ENCODE assay signal across 10 cellular contexts in the genomic region with DNA sequence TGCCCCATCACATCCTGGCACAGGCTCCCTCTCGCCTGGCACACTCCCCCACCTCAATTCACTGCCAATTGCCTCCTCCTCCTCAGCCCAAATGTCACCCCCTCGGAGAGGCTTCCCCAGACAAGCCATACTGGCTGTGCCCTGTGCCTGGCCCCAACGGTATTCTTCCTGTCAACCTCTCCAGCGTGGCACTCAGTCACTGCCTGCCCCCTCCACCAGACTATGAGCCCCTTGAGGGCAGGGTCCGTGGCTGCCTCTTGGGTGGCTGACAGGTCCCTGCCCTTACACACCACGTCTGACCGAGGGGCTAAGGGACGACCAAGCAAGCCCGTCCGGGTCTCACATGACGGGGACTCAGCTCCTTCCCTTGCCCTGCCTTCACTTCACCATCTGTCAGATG.
A peak's percentile ranks its signal among the peaks of the same experiment; 100 is the strongest.
DNase-seq lines count a peak whose midpoint lies in the region; ATAC-seq and TF ChIP-seq lines count a peak whose summit lies in the region.
"Had no signal": no experiment of that assay in that cellular context is flagged by ENCODE, and none has a peak within 500 bp of the region (broad histone marks: within the 10 kb centered on the region; RNA-seq: fewer than 3 reads in every experiment).

No MANE protein-coding gene starts in this region.

- H3K4me3 Mint-ChIP-seq in activated CD8-positive, alpha-beta T cell treated with anti-CD3 and anti-CD28 coated beads for 36 hours = no peak overlapping the region
- H3K4me3 Mint-ChIP-seq: CD14-positive monocyte had no signal

- H3K9me3 ChIP-seq in BLaER1 = no peaks in the 10 kb centered on the region
- no peaks in the 10 kb centered on the region for H3K9me3 ChIP-seq in right cardiac atrium (ENCODE audit: control insufficient read depth, low read length)
- H3K9me3 ChIP-seq in prostate gland = no peaks in the 10 kb centered on the region

- H3K4me1 Mint-ChIP-seq in activated CD8-positive, alpha-beta T cell treated with anti-CD3 and anti-CD28 coated beads for 36 hours (ENCODE audit: low read depth) = peaks cover 45% of the 10 kb centered on the region
- H3K4me1 Mint-ChIP-seq: CD14-positive monocyte had no signal

- H3K27ac Mint-ChIP-seq in activated CD8-positive, alpha-beta T cell treated with anti-CD3 and anti-CD28 coated beads for 36 hours = peak overlapping the region; percentile 55

- ATAC-seq in activated CD8-positive, alpha-beta T cell treated with anti-CD3 and anti-CD28 coated beads for 36 hours = no peak
- no peak for ATAC-seq in right cardiac atrium
- no peak for ATAC-seq in HG03378 (IDR thresholded peaks at IDR 0.05; ENCODE audit: unreplicated experiment)

- H3K27ac ChIP-seq in BLaER1 (peak overlapping the region; percentile 44), right cardiac atrium (ENCODE audit: low read length) (peak overlapping the region; percentile 81), prostate gland (peak overlapping the region; percentile 80 to 86)

- H3K36me3 Mint-ChIP-seq in activated CD8-positive, alpha-beta T cell treated with anti-CD3 and anti-CD28 coated beads for 36 hours (ENCODE audit: low read depth) = peaks cover 5% of the 10 kb centered on the region

- peaks cover 60% of the 10 kb centered on the region for H3K36me3 ChIP-seq in BLaER1
- H3K36me3 ChIP-seq in prostate gland = no peaks in the 10 kb centered on the region

- H3K4me3 ChIP-seq in BLaER1 (no peak overlapping the region), right cardiac atrium (ENCODE audit: low read length) (no peak overlapping the region), prostate gland (no peak overlapping the region)

- no peak for DNase-seq in activated CD8-positive, alpha-beta T cell treated with anti-CD3 and anti-CD28 coated beads for 36 hours
- DNase-seq in right cardiac atrium (peak in 1 of 3 donors; percentile 63), prostate gland (ENCODE audit: low spot score) (no peak), LoVo (ENCODE audit: low spot score) (no peak), head of caudate nucleus (no peak), cerebellum (ENCODE audit: low spot score) (no peak)
- DNase-seq: NCI-H187 had no signal

- no peak for TF ChIP-seq CTCF in activated CD8-positive, alpha-beta T cell treated with anti-CD3 and anti-CD28 coated beads for 36 hours (IDR thresholded peaks at IDR 0.05)
- no peak for TF ChIP-seq CTCF in prostate gland (IDR thresholded peaks at IDR 0.05)

- intact Hi-C loops in activated CD8-positive, alpha-beta T cell treated with anti-CD3 and anti-CD28 coated beads for 36 hours (cut with micrococcal nuclease) = no loop called here
- intact Hi-C loops in right cardiac atrium (cut with DNase I) = loop anchor here in 2 of 4 donors (5.0 to 10.0 kb wide), 3 partner anchors 132 to 210 kb away; a partner anchor contains a TSS
- intact Hi-C loops in prostate gland (cut with DNase I) = no loop called here
- intact Hi-C loops in head of caudate nucleus (cut with DNase I) = loop anchor here (5.0 to 10.0 kb wide), 3 partner anchors 50 to 210 kb away; a partner anchor contains a TSS

- no peaks in the 10 kb centered on the region for H3K27me3 ChIP-seq in BLaER1
- no peaks in the 10 kb centered on the region for H3K27me3 ChIP-seq in right cardiac atrium (ENCODE audit: control insufficient read depth, insufficient read depth)
- no peaks in the 10 kb centered on the region for H3K27me3 ChIP-seq in prostate gland (replicated peaks; ENCODE audit: insufficient read depth)

- no peaks in the 10 kb centered on the region for H3K27me3 Mint-ChIP-seq in activated CD8-positive, alpha-beta T cell treated with anti-CD3 and anti-CD28 coated beads for 36 hours

- no peaks in the 10 kb centered on the region for H3K9me3 Mint-ChIP-seq in activated CD8-positive, alpha-beta T cell treated with anti-CD3 and anti-CD28 coated beads for 36 hours
- H3K9me3 Mint-ChIP-seq: CD14-positive monocyte had no signal

- H3K9ac ChIP-seq in BLaER1 = 0 out of 2 replicates have a peak overlapping the region, but pooled peaks have one; percentile 24

- WGBS in right cardiac atrium = 47% methylated on average over 11 of the region's 11 CpGs
- 43% methylated on average over 11 of the region's 11 CpGs for WGBS in prostate gland

- peaks cover 36% of the 10 kb centered on the region for H3K4me1 ChIP-seq in BLaER1
- peaks cover 53% of the 10 kb centered on the region for H3K4me1 ChIP-seq in right cardiac atrium (ENCODE audit: control insufficient read depth, insufficient read depth, low read length)
- H3K4me1 ChIP-seq in prostate gland (replicated peaks) = peaks cover 43% of the 10 kb centered on the region

- POLR2A ChIA-PET in activated CD8-positive, alpha-beta T cell treated with anti-CD3 and anti-CD28 coated beads for 36 hours (lab: Charles Lee) = interaction anchor here (0.7 to 1.3 kb wide), 2 partner anchors 11 to 212 kb away, joined by 3 to 4 read pairs; no protein-coding TSS in a partner anchor

- CTCF ChIA-PET in activated CD8-positive, alpha-beta T cell treated with anti-CD3 and anti-CD28 coated beads for 36 hours (lab: Charles Lee) = interaction anchor here (0.7 kb wide), 1 partner anchor 78 kb away, joined by 3 read pairs; no protein-coding TSS in a partner anchor

- no peak for TF ChIP-seq POLR2A in prostate gland (IDR thresholded peaks at IDR 0.05)

- H4K20me1 ChIP-seq in BLaER1 = peaks cover 82% of the 10 kb centered on the region

- H3K4me2 ChIP-seq in BLaER1 = 0 out of 2 replicates have a peak overlapping the region, but pooled peaks have one; percentile 1
